8 cellular contexts compared by ENCODE assay signal in genomic region chr10:52215745-52216361, GRCh38.
DNase-seq lines count a peak whose midpoint lies in the region; ATAC-seq and TF ChIP-seq lines count a peak whose summit lies in the region.

No MANE protein-coding gene starts in this region.

- peak; percentile 69 for ATAC-seq in GM19397 (IDR thresholded peaks at IDR 0.05; ENCODE audit: unreplicated experiment)
- peak; percentile 71 for ATAC-seq in HG03342 (IDR thresholded peaks at IDR 0.05; ENCODE audit: unreplicated experiment)
- peak in 3 of 4 donors; percentile 44 to 60 (median 55) for ATAC-seq in heart left ventricle
- peak; percentile 51 to 53 for ATAC-seq in gastrocnemius medialis

- DNase-seq in EH (ENCODE audit: low read depth), result peak; percentile 76
- peak; percentile 61 for DNase-seq in NCI-H82 (lab: John Stamatoyannopoulos, UW)
- peak; percentile 17 for DNase-seq in activated naive CD4-positive, alpha-beta T cell treated with anti-CD3 and anti-CD28 coated beads, Interleukin-2, amount 50 U/mL, for 16 hours
- peak in 3 of 5 donors; percentile 23 to 32 (median 25) for DNase-seq in heart left ventricle
- DNase-seq in gastrocnemius medialis, result peak; percentile 22 to 25
- DNase-seq in islet precursor cell, result no peak

- H3K36me3 ChIP-seq in heart left ventricle (no peaks in the 10 kb centered on the region), gastrocnemius medialis (no peaks in the 10 kb centered on the region)

- no peaks in the 10 kb centered on the region for H3K27me3 ChIP-seq in heart left ventricle
- no peaks in the 10 kb centered on the region for H3K27me3 ChIP-seq in gastrocnemius medialis

- TF ChIP-seq CTCF in heart left ventricle (IDR thresholded peaks at IDR 0.05), result peak; percentile 56 to 79 (median 75)
- TF ChIP-seq CTCF in gastrocnemius medialis (IDR thresholded peaks at IDR 0.05 in 4 of 5, conservative IDR thresholded peaks at IDR 0.05 in 1 of 5), result peak; percentile 65 to 93 (median 75)

- in situ Hi-C loops in gastrocnemius medialis (cut with MboI; ENCODE audit: low sequenced_read_pairs in 4 of 4), result loop anchor here (5.0 to 25.0 kb wide), 7 partner anchors 254 to 1229 kb away; no protein-coding TSS in a partner anchor

- intact Hi-C loops in heart left ventricle (cut with DNase I) (loop anchor here in 8 of 10 donors (5.0 to 10.0 kb wide), 9 partner anchors 231 to 1224 kb away; no protein-coding TSS in a partner anchor), gastrocnemius medialis (cut with DNase I; ENCODE audit: low total_unique reads) (loop anchor here (5.0 to 10.0 kb wide), 4 partner anchors 254 to 1224 kb away; no protein-coding TSS in a partner anchor)

- H3K27ac ChIP-seq in heart left ventricle (peak overlapping the region in 1 of 12 donors; percentile 17), gastrocnemius medialis (peak overlapping the region; percentile 58 to 85 (median 70))

- H3K4me3 ChIP-seq in heart left ventricle (no peak overlapping the region), gastrocnemius medialis (no peak overlapping the region)

- no peak for TF ChIP-seq POLR2A in heart left ventricle (IDR thresholded peaks at IDR 0.05)
- no peak for TF ChIP-seq POLR2A in gastrocnemius medialis (IDR thresholded peaks at IDR 0.05)

- H3K4me1 ChIP-seq in heart left ventricle, result peaks cover 0 to 11% (median 0%) of the 10 kb centered on the region in 12 donors
- H3K4me1 ChIP-seq in gastrocnemius medialis, result peaks cover 23 to 51% of the 10 kb centered on the region in 2 donors

- H3K9me3 ChIP-seq in heart left ventricle, result no peaks in the 10 kb centered on the region
- no peaks in the 10 kb centered on the region for H3K9me3 ChIP-seq in gastrocnemius medialis
